In the genomic region with DNA sequence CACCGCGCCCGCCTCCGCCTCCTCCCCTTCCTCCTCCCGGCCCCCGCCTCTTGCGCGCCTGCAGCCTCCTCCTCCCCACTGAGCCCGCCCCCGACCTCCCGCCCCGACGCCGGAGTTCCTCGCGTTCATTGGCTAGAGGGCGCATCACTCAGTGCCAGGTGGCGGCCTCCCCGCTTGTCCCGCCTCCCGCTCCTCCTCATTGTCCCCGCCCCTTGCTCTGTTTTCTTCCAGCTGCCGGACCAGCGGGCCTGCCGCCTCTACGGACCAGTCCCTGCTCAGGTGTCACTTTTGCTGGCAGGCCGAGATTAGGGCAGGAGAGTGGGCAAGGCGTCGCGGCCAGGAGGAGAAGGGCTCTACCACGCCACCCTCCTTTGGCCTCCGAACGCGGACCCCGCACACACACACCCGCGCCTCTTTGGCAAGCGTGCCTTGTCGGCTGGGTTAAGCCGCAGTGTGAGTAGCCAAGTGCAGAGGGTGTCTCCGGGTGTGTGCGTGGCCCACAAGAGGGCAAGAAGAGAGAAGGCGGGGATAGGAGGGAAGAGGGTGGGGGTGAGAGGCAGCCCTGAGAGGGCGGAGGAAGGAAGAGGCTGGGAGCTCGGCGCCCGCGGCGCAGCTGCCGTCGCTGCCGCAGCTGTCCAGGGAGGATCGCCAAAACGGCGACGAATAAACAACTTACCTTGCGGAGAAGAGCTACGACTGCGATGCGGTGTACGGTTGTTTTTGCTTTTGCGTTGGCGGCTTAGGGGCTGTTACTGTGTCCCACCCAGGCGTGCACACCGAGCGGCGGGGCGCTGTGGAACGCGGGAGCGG, we compare ENCODE assay signal across 8 cellular contexts. TPM values are rescaled to one million over a fixed set of nuclear protein-coding genes. Genes with fewer than 3 reads are reported as not detected.
DNase-seq lines count a peak whose midpoint lies in the region; ATAC-seq, FAIRE-seq and TF ChIP-seq lines count a peak whose summit lies in the region.

No MANE protein-coding gene starts in this region.

- H3K4me1 Mint-ChIP-seq in T-helper 1 cell treated with Interleukin-12 subunit alpha and Interleukin-12 subunit beta and Interleukin-4 antibody, amounts not matched to agents 30 μg/mL and 1 μg/mL, for 36 hours (ENCODE audit: low read depth), result peaks cover 30% of the 10 kb centered on the region

- H3K27me3 Mint-ChIP-seq in T-helper 1 cell treated with Interleukin-12 subunit alpha and Interleukin-12 subunit beta and Interleukin-4 antibody, amounts not matched to agents 30 μg/mL and 1 μg/mL, for 36 hours (ENCODE audit: low read depth), result peaks cover 52% of the 10 kb centered on the region

- peak; percentile 72 for DNase-seq in NCI-H1694 (lab: John Stamatoyannopoulos, UW)
- peak; percentile 98 for DNase-seq in right atrium auricular region (ENCODE audit: low spot score)
- DNase-seq in psoas muscle, result peak; percentile 99 to 100
- DNase-seq in urothelium cell line (ENCODE audit: low spot score), result peak; percentile 98

- intact Hi-C loops in psoas muscle (cut with DNase I), result loop anchor here (2.0 to 10.0 kb wide), 6 partner anchors 65 to 1207 kb away; no protein-coding TSS in a partner anchor

- TF ChIP-seq CTCF in right atrium auricular region (IDR thresholded peaks at IDR 0.05), result peak in 1 of 2 donors; percentile 26
- TF ChIP-seq CTCF in psoas muscle (IDR thresholded peaks at IDR 0.05), result no peak

- H3K27me3 ChIP-seq in right atrium auricular region (no peaks in the 10 kb centered on the region), psoas muscle (ENCODE audit: insufficient read depth in 3 of 3, low read length in 2 of 3) (no peaks in the 10 kb centered on the region)

- H3K36me3 ChIP-seq in right atrium auricular region, result no peaks in the 10 kb centered on the region
- H3K36me3 ChIP-seq in psoas muscle (ENCODE audit: insufficient read depth in 1 of 2, low read depth in 1 of 2), result no peaks in the 10 kb centered on the region

- H3K36me3 Mint-ChIP-seq in T-helper 1 cell treated with Interleukin-12 subunit alpha and Interleukin-12 subunit beta and Interleukin-4 antibody, amounts not matched to agents 30 μg/mL and 1 μg/mL, for 36 hours (ENCODE audit: low read depth), result no peaks in the 10 kb centered on the region

- H3K9me3 Mint-ChIP-seq in T-helper 1 cell treated with Interleukin-12 subunit alpha and Interleukin-12 subunit beta and Interleukin-4 antibody, amounts not matched to agents 30 μg/mL and 1 μg/mL, for 36 hours, result no peaks in the 10 kb centered on the region

- peak; percentile 61 for ATAC-seq in GM18499 (IDR thresholded peaks at IDR 0.05; ENCODE audit: insufficient read depth, unreplicated experiment)
- peak; percentile 70 for ATAC-seq in HG02938 (IDR thresholded peaks at IDR 0.05; ENCODE audit: unreplicated experiment)
- ATAC-seq in psoas muscle, result peak; percentile 88 to 95 (median 92)

- H3K9me3 ChIP-seq in right atrium auricular region, result no peaks in the 10 kb centered on the region
- H3K9me3 ChIP-seq in psoas muscle, result no peaks in the 10 kb centered on the region

- H3K4me3 ChIP-seq in right atrium auricular region (peak overlapping the region; percentile 72 to 89), psoas muscle (peak overlapping the region; percentile 84)

- peak; percentile 82 for FAIRE-seq in urothelium cell line (lab: Jason Lieb, UNC)

- WGBS in psoas muscle, 3 donors, result 0 to 2% (median 1%) methylated on average over 54 to 69 of the region's 71 CpGs

- H3K4me3 Mint-ChIP-seq in T-helper 1 cell treated with Interleukin-12 subunit alpha and Interleukin-12 subunit beta and Interleukin-4 antibody, amounts not matched to agents 30 μg/mL and 1 μg/mL, for 36 hours, result peak overlapping the region; percentile 95

- H3K27ac ChIP-seq in angular gyrus (ENCODE audit: low read depth, low read length), result peak overlapping the region; percentile 99
- H3K27ac ChIP-seq in right atrium auricular region, result peak overlapping the region; percentile 94 to 98
- peak overlapping the region; percentile 87 for H3K27ac ChIP-seq in psoas muscle

- peak overlapping the region; percentile 90 for H3K27ac Mint-ChIP-seq in T-helper 1 cell treated with Interleukin-12 subunit alpha and Interleukin-12 subunit beta and Interleukin-4 antibody, amounts not matched to agents 30 μg/mL and 1 μg/mL, for 36 hours

- peaks cover 0 to 9% of the 10 kb centered on the region in 2 donors for H3K4me1 ChIP-seq in right atrium auricular region
- H3K4me1 ChIP-seq in psoas muscle, result peaks cover 22% of the 10 kb centered on the region

RNA-seq across cellular contexts. Expression of a gene that starts 0.4 kb away (rescaled TPM):
- 10 to 100 TPM; 11.2 to 15.7 TPM for total RNA-seq in right atrium auricular region
- 10 to 100 TPM; 32.6 to 65.9 (median 36.7) TPM for total RNA-seq in psoas muscle
- 10 to 100 TPM; 10.4 to 15.3 (median 12.5) TPM for polyA plus RNA-seq in psoas muscle

Comparison
In these comparisons a context has a peak if more than half of its experiments do, and no peak if none do; other contexts are left out.
1. Peak in every context shown above with its lines: DNase-seq, ATAC-seq, H3K4me3 ChIP-seq and H3K27ac ChIP-seq.